Comparison of ENCODE assay signal across 12 cellular contexts in the genomic region with DNA sequence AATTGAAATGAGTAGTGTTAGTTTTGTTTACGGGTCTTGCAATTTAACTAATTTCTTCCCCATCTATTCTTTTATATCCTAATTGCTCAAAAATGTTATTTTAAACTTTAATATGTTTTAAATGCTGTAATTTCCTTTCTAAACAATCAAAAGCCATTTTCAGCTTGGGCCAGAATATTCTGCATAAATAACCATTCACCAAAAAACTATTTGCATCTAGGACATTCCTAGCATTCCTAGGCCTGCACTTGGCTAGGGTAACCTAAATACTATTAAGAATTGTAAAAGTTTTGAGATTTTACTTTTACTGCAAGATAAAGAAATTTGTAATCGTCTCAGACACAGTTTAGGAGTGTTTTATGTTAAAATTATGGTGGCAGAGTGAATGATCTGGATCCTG. TPM values are rescaled to one million over a fixed set of nuclear protein-coding genes. Genes with fewer than 3 reads are reported as not detected.
DNase-seq lines count a peak whose midpoint lies in the region; ATAC-seq and TF ChIP-seq lines count a peak whose summit lies in the region.
"Had no signal": no experiment of that assay in that cellular context is flagged by ENCODE, and none has a peak within 500 bp of the region (broad histone marks: within the 10 kb centered on the region; RNA-seq: fewer than 3 reads in every experiment).

No MANE protein-coding gene starts in this region.

- POLR2A ChIA-PET in activated CD4-positive, alpha-beta memory T cell treated with anti-CD3 and anti-CD28 coated beads for 36 hours (lab: Charles Lee): no interaction called here

- no peak overlapping the region for H3K4me3 ChIP-seq in AG09309 (ENCODE audit: control insufficient read depth, low read depth, low read length)
- no peak overlapping the region for H3K4me3 ChIP-seq in RWPE2 (ENCODE audit: severe bottlenecking)
- no peak overlapping the region for H3K4me3 ChIP-seq in fibroblast of lung (replicated peaks in 1 of 4; ENCODE audit: control extremely low read depth in 1 of 4, insufficient read depth in 1 of 4, low read depth in 3 of 4, low read length in 4 of 4)
- H3K4me3 ChIP-seq: BLaER1 treated with 17β-estradiol and CSF1 and Interleukin-3, amounts not matched to agents 10 nM and 100 nM had no signal

- H3K4me2 ChIP-seq in fibroblast of lung (ENCODE audit: extremely low read depth, insufficient read depth, low read length): peak overlapping the region; percentile 48
- H3K4me2 ChIP-seq: BLaER1 treated with 17β-estradiol and CSF1 and Interleukin-3, amounts not matched to agents 10 nM and 100 nM had no signal

- H3K9me3 Mint-ChIP-seq in nephron: peaks cover 2% of the 10 kb centered on the region
- no peaks in the 10 kb centered on the region for H3K9me3 Mint-ChIP-seq in activated CD4-positive, alpha-beta memory T cell treated with anti-CD3 and anti-CD28 coated beads for 36 hours
- H3K9me3 Mint-ChIP-seq: activated naive CD4-positive, alpha-beta T cell treated with anti-CD3 and anti-CD28 coated beads, Interleukin-2, amount 50 U/mL, for 24 hours had no signal

- peak overlapping the region; percentile 34 for H2AFZ ChIP-seq in fibroblast of lung (ENCODE audit: low read length)

- in situ Hi-C loops in GM13976 (cut with MboI; ENCODE audit: low sequenced_read_pairs, unreplicated experiment): no loop called here

- peak overlapping the region; percentile 49 to 83 (median 82) for H3K27ac Mint-ChIP-seq in nephron
- no peak overlapping the region for H3K27ac Mint-ChIP-seq in activated CD4-positive, alpha-beta memory T cell treated with anti-CD3 and anti-CD28 coated beads for 36 hours
- H3K27ac Mint-ChIP-seq: activated CD4-positive, alpha-beta T cell treated with anti-CD3 and anti-CD28 coated beads for 36 hours; activated naive CD4-positive, alpha-beta T cell treated with anti-CD3 and anti-CD28 coated beads, Interleukin-2, amount 50 U/mL, for 24 hours had no signal

- DNase-seq in AG09309 (ENCODE audit: low read depth) (peak; percentile 21), RWPE2 (ENCODE audit: low spot score) (no peak), fibroblast of lung (ENCODE audit: low read depth in 2 of 2) (peak; percentile 62 to 82), GM13976 (ENCODE audit: low spot score) (no peak)
- DNase-seq in activated CD4-positive, alpha-beta memory T cell treated with anti-CD3 and anti-CD28 coated beads for 36 hours: no peak
- DNase-seq: activated CD4-positive, alpha-beta T cell treated with anti-CD3 and anti-CD28 coated beads for 36 hours; SHP77 treated with DMSO at 0.1 percent for 48 hours had no signal

- H3K4me3 Mint-ChIP-seq in nephron: no peak overlapping the region
- H3K4me3 Mint-ChIP-seq in activated CD4-positive, alpha-beta memory T cell treated with anti-CD3 and anti-CD28 coated beads for 36 hours: no peak overlapping the region
- H3K4me3 Mint-ChIP-seq: activated CD4-positive, alpha-beta T cell treated with anti-CD3 and anti-CD28 coated beads for 36 hours; activated naive CD4-positive, alpha-beta T cell treated with anti-CD3 and anti-CD28 coated beads, Interleukin-2, amount 50 U/mL, for 24 hours had no signal

- no peaks in the 10 kb centered on the region for H3K36me3 ChIP-seq in RWPE2 (ENCODE audit: low read depth)
- H3K36me3 ChIP-seq in fibroblast of lung (ENCODE audit: control insufficient read depth, insufficient read depth, low read length): no peaks in the 10 kb centered on the region
- H3K36me3 ChIP-seq: BLaER1 treated with 17β-estradiol and CSF1 and Interleukin-3, amounts not matched to agents 10 nM and 100 nM had no signal

- H3K27me3 Mint-ChIP-seq in nephron (ENCODE audit: low read depth): no peaks in the 10 kb centered on the region
- no peaks in the 10 kb centered on the region for H3K27me3 Mint-ChIP-seq in activated CD4-positive, alpha-beta memory T cell treated with anti-CD3 and anti-CD28 coated beads for 36 hours
- H3K27me3 Mint-ChIP-seq: activated CD4-positive, alpha-beta T cell treated with anti-CD3 and anti-CD28 coated beads for 36 hours; activated naive CD4-positive, alpha-beta T cell treated with anti-CD3 and anti-CD28 coated beads, Interleukin-2, amount 50 U/mL, for 24 hours had no signal

- no peak for TF ChIP-seq CTCF in AG09309 (IDR thresholded peaks at IDR 0.05; ENCODE audit: control insufficient read depth, insufficient read depth, low read depth, low read length, missing control alignments)
- no peak for TF ChIP-seq CTCF in RWPE2 (IDR thresholded peaks at IDR 0.05; ENCODE audit: poor library complexity, severe bottlenecking)
- TF ChIP-seq CTCF in fibroblast of lung (conservative IDR thresholded peaks at IDR 0.05 in 1 of 2, IDR thresholded peaks at IDR 0.05 in 1 of 2; ENCODE audit: low read depth in 1 of 2, low read length in 2 of 2): no peak
- no peak for TF ChIP-seq CTCF in nephron (IDR thresholded peaks at IDR 0.05; ENCODE audit: unreplicated experiment in 3 of 3)
- TF ChIP-seq CTCF in GM13976 (IDR thresholded peaks at IDR 0.05; ENCODE audit: borderline replicate concordance, control extremely low read depth, extremely low read depth, insufficient read depth, missing control alignments): no peak

- CTCF ChIA-PET in activated CD4-positive, alpha-beta memory T cell treated with anti-CD3 and anti-CD28 coated beads for 36 hours (lab: Charles Lee): no interaction called here

- H3K9me3 ChIP-seq in RWPE2 (ENCODE audit: severe bottlenecking): no peaks in the 10 kb centered on the region
- no peaks in the 10 kb centered on the region for H3K9me3 ChIP-seq in fibroblast of lung (ENCODE audit: control insufficient read depth, insufficient read depth, low read depth, low read length)
- H3K9me3 ChIP-seq: BLaER1 treated with 17β-estradiol and CSF1 and Interleukin-3, amounts not matched to agents 10 nM and 100 nM had no signal

- intact Hi-C loops in activated CD4-positive, alpha-beta memory T cell treated with anti-CD3 and anti-CD28 coated beads for 36 hours (cut with micrococcal nuclease): no loop called here

- peaks cover 28% of the 10 kb centered on the region for H3K4me1 ChIP-seq in RWPE2 (ENCODE audit: insufficient read depth, poor library complexity, severe bottlenecking)
- peaks cover 20% of the 10 kb centered on the region for H3K4me1 ChIP-seq in fibroblast of lung (ENCODE audit: control insufficient read depth, extremely low read depth, insufficient read depth, low read length)
- H3K4me1 ChIP-seq: BLaER1 treated with 17β-estradiol and CSF1 and Interleukin-3, amounts not matched to agents 10 nM and 100 nM had no signal

- no peak overlapping the region for H3K9ac ChIP-seq in fibroblast of lung (ENCODE audit: insufficient read depth, low read length)
- H3K9ac ChIP-seq: BLaER1 treated with 17β-estradiol and CSF1 and Interleukin-3, amounts not matched to agents 10 nM and 100 nM had no signal

- H3K27ac ChIP-seq in RWPE2 (ENCODE audit: poor library complexity, severe bottlenecking) (peak overlapping the region; percentile 78), fibroblast of lung (ENCODE audit: insufficient read depth, low read length) (peak overlapping the region; percentile 60)
- H3K27ac ChIP-seq: BLaER1 treated with 17β-estradiol and CSF1 and Interleukin-3, amounts not matched to agents 10 nM and 100 nM had no signal

- ATAC-seq in RWPE2 (ENCODE audit: low read depth) (peak; percentile 82), HG03442 (IDR thresholded peaks at IDR 0.05; ENCODE audit: unreplicated experiment) (no peak), GM18907 (IDR thresholded peaks at IDR 0.05; ENCODE audit: unreplicated experiment) (no peak)
- ATAC-seq: activated CD4-positive, alpha-beta T cell treated with anti-CD3 and anti-CD28 coated beads for 36 hours had no signal

- H3K4me1 Mint-ChIP-seq in nephron: peaks cover 10% of the 10 kb centered on the region
- no peaks in the 10 kb centered on the region for H3K4me1 Mint-ChIP-seq in activated CD4-positive, alpha-beta memory T cell treated with anti-CD3 and anti-CD28 coated beads for 36 hours (ENCODE audit: low read depth)
- H3K4me1 Mint-ChIP-seq: activated naive CD4-positive, alpha-beta T cell treated with anti-CD3 and anti-CD28 coated beads, Interleukin-2, amount 50 U/mL, for 24 hours had no signal

- H3K27me3 ChIP-seq in RWPE2 (ENCODE audit: insufficient read depth, poor library complexity, severe bottlenecking) (no peaks in the 10 kb centered on the region), fibroblast of lung (ENCODE audit: control insufficient read depth, insufficient read depth, low read length) (no peaks in the 10 kb centered on the region)
- H3K27me3 ChIP-seq: BLaER1 treated with 17β-estradiol and CSF1 and Interleukin-3, amounts not matched to agents 10 nM and 100 nM had no signal

- H4K20me1 ChIP-seq in fibroblast of lung (ENCODE audit: control insufficient read depth, extremely low read depth, insufficient read depth, low read length): no peaks in the 10 kb centered on the region
- H4K20me1 ChIP-seq: BLaER1 treated with 17β-estradiol and CSF1 and Interleukin-3, amounts not matched to agents 10 nM and 100 nM had no signal

- no peaks in the 10 kb centered on the region for H3K79me2 ChIP-seq in fibroblast of lung (ENCODE audit: control insufficient read depth, insufficient read depth, low read length)

- no peaks in the 10 kb centered on the region for H3K36me3 Mint-ChIP-seq in nephron (ENCODE audit: low read depth)
- peaks cover 4% of the 10 kb centered on the region for H3K36me3 Mint-ChIP-seq in activated CD4-positive, alpha-beta memory T cell treated with anti-CD3 and anti-CD28 coated beads for 36 hours

RNA-seq across cellular contexts. Expression of a gene that starts 7.8 kb away (rescaled TPM):
- 19.2 and 19.3 TPM in 2 replicates for total RNA-seq in fibroblast of lung
- 14.0 and 14.1 TPM in 2 replicates for polyA plus RNA-seq in fibroblast of lung
- polyA plus RNA-seq in fibroblast of lung (2012): 7.6 and 8.2 TPM in 2 replicates
- polyA minus RNA-seq in fibroblast of lung (ENCODE audit: low replicate concordance): 0.19 and 0.39 TPM in 2 replicates
- total RNA-seq in activated CD4-positive, alpha-beta memory T cell treated with anti-CD3 and anti-CD28 coated beads for 36 hours: 10 to 100 TPM; 10.8 to 11.7 TPM

Comparison
In these comparisons a context has a peak if more than half of its experiments do, and no peak if none do; other contexts are left out.
1. DNase-seq: peak in AG09309 (single experiment) and fibroblast of lung (2 of 2); none in RWPE2 (single experiment), activated CD4-positive, alpha-beta memory T cell treated with anti-CD3 and anti-CD28 coated beads for 36 hours (single experiment) and GM13976 (single experiment).